21 cellular contexts compared by ENCODE assay signal in the genomic region with DNA sequence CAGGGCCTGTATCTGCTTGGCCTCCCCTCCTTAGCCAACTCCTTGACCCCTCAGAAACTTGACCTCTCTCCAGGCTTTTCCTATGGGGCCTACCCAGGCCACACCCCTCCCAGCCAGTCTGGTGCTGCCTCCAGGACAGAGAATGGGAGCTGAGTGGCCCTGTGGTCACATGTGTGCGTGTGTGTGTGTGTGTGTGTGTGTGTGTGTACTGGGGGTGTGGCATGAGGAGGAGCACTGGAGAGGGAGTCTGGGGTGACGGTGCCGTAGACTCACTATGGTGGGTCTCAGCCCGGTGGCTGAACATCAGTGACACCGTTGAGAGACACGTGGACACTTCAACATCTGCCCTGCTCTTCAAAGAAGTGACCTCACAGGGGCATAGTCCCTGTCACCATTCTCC.
"Had no signal": no experiment of that assay in that cellular context is flagged by ENCODE, and none has a peak within 500 bp of the region (broad histone marks: within the 10 kb centered on the region; RNA-seq: fewer than 3 reads in every experiment).

No MANE protein-coding gene starts in this region.

- DNase-seq: Kasumi-1, MM.1S, NCI-H1092 treated with DMSO at 0.1 percent for 48 hours, NCI-H1436, NCI-H2029, NCI-H2081 treated with DMSO at 0.1 percent for 48 hours, NCI-H2171, NCI-H226, NCI-H446, NCI-H510A, NCI-H524 treated with DMSO at 0.1 percent for 48 hours, NCI-H774, Right ventricle myocardium superior, RPMI8226, SIG-M5 had no signal

- H3K4me3 Mint-ChIP-seq: IgD-negative memory B cell had no signal

- H3K9me3 ChIP-seq: SJSA1 had no signal

- ATAC-seq: K562 had no signal

- H3K36me3 Mint-ChIP-seq: IgD-negative memory B cell had no signal

- H3K9me3 Mint-ChIP-seq: IgD-negative memory B cell had no signal

- H3K4me1 Mint-ChIP-seq: IgD-negative memory B cell had no signal

- H3K4me1 ChIP-seq: SJSA1 had no signal

- H3K4me3 ChIP-seq: K562, SJSA1, SK-N-MC had no signal

- H3K36me3 ChIP-seq: SJSA1 had no signal

- H3K27ac ChIP-seq: KMS-11, SJSA1, SK-N-MC had no signal

- FAIRE-seq: K562, RCC 7860 had no signal
